Comparison of ENCODE assay signal across 1 cellular context in genomic region chr10:94314913-94315545, GRCh38.
TF ChIP-seq lines count a peak whose summit lies in the region.

No MANE protein-coding gene starts in this region.

TF ChIP-seq in HepG2, 621 proteins besides CTCF, POLR2A, EP300 and RAD21 (continued from another document):
- no peak for TF ChIP-seq ZNF646 (CRISPR knock-in tag; IDR thresholded peaks at IDR 0.05)
- no peak for TF ChIP-seq SOX13 (IDR thresholded peaks at IDR 0.05)
- TF ChIP-seq SOX13 (CRISPR knock-in tag; conservative IDR thresholded peaks at IDR 0.05 in 1 of 2, IDR thresholded peaks at IDR 0.05 in 1 of 2): peak in 1 of 2 experiments; percentile 39; a peak in 1 of 4 replicates
- no peak for TF ChIP-seq ZNF891 (CRISPR knock-in tag; IDR thresholded peaks at IDR 0.05)
- TF ChIP-seq PITX1 (CRISPR knock-in tag; IDR thresholded peaks at IDR 0.05): no peak
- no peak for TF ChIP-seq SOX6 (IDR thresholded peaks at IDR 0.05)
- TF ChIP-seq SOX6 (CRISPR knock-in tag; IDR thresholded peaks at IDR 0.05): peak; percentile 32; the same call in 1 of the 2 replicates
- no peak for TF ChIP-seq ZNF766 (CRISPR knock-in tag; IDR thresholded peaks at IDR 0.05; ENCODE audit: borderline replicate concordance)
- TF ChIP-seq ZNF850 (CRISPR knock-in tag; conservative IDR thresholded peaks at IDR 0.05): no peak
- TF ChIP-seq SP4 (CRISPR knock-in tag; IDR thresholded peaks at IDR 0.05): 0 out of 2 replicates have a peak, but pooled peaks have one; percentile 7
- TF ChIP-seq FLYWCH1 (CRISPR knock-in tag; IDR thresholded peaks at IDR 0.05): no peak
- TF ChIP-seq TFDP1 (CRISPR knock-in tag; IDR thresholded peaks at IDR 0.05; ENCODE audit: borderline replicate concordance): no peak
- no peak for TF ChIP-seq ZNF20 (CRISPR knock-in tag; IDR thresholded peaks at IDR 0.05)
- no peak for TF ChIP-seq CBX1 (IDR thresholded peaks at IDR 0.05; ENCODE audit: low read depth)
- no peak for TF ChIP-seq ZNF33B (CRISPR knock-in tag; IDR thresholded peaks at IDR 0.05)
- TF ChIP-seq ZNF564 (CRISPR knock-in tag; IDR thresholded peaks at IDR 0.05): 0 out of 2 replicates have a peak, but pooled peaks have one; percentile 24
- no peak for TF ChIP-seq ZNF251 (CRISPR knock-in tag; IDR thresholded peaks at IDR 0.05)
- TF ChIP-seq ZNF503 (CRISPR knock-in tag; IDR thresholded peaks at IDR 0.05): no peak
- no peak for TF ChIP-seq JDP2 (CRISPR knock-in tag; IDR thresholded peaks at IDR 0.05; ENCODE audit: borderline replicate concordance)
- TF ChIP-seq ZNF496 (CRISPR knock-in tag; IDR thresholded peaks at IDR 0.05; ENCODE audit: insufficient replicate concordance): no peak
- TF ChIP-seq MLXIP (CRISPR knock-in tag; IDR thresholded peaks at IDR 0.05; ENCODE audit: borderline replicate concordance): no peak
- TF ChIP-seq NR2C2 (CRISPR knock-in tag; IDR thresholded peaks at IDR 0.05; ENCODE audit: borderline replicate concordance): no peak
- no peak for TF ChIP-seq SIN3B (IDR thresholded peaks at IDR 0.05; ENCODE audit: low read length)
- TF ChIP-seq IKZF4 (CRISPR knock-in tag; IDR thresholded peaks at IDR 0.05; ENCODE audit: borderline replicate concordance, low read depth, not compliant biosample characterization): no peak
- TF ChIP-seq MNT (IDR thresholded peaks at IDR 0.05): no peak
